In the genomic region with DNA sequence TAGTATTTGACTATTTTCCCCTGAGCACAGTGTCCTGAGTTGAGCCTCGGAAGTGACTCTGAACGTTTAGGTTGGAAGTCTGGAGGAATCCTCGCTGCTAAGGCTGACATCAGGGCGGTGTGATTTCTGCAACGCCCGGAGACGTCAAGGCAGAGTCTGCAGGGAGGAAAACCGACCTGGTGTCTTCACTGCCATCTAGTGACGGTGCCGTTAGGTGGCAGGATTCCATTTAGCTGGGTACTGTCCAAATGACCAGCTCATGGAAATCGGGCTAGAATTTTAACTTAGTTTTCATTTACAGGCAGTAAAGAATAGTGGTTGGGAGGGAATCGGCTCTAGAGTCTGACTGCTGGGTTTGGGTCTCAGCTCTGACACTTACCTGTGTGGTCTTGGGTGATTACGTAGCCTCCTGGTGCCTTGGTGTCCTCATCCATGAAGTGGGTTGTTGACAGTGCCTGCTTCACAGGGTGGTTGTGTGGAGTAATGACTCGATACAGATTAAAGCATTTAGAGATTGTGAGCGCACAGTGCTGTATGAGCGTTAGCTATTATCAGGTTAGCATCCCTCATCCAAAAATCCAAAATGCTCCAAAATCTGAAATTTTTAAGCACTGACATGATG, we compare ENCODE assay signal across 8 cellular contexts. TPM values are rescaled to one million over a fixed set of nuclear protein-coding genes. Genes with fewer than 3 reads are reported as not detected.
DNase-seq lines count a peak whose midpoint lies in the region; ATAC-seq, FAIRE-seq and TF ChIP-seq lines count a peak whose summit lies in the region.

No MANE protein-coding gene starts in this region.

- H3K27me3 ChIP-seq in Loucy (ENCODE audit: insufficient read depth, low read length, poor library complexity, severe bottlenecking) (no peaks in the 10 kb centered on the region), small intestine (ENCODE audit: control insufficient read depth in 2 of 2, insufficient read depth in 2 of 2, low read length in 2 of 2) (no peaks in the 10 kb centered on the region)

- no peak overlapping the region for H3K4me3 Mint-ChIP-seq in activated B cell treated with CpG ODN at 0.5 μM for 24 hours

- H3K27ac Mint-ChIP-seq in activated B cell treated with CpG ODN at 0.5 μM for 24 hours: no peak overlapping the region

- no peaks in the 10 kb centered on the region for H3K9me2 ChIP-seq in Loucy (replicated peaks; ENCODE audit: low read depth, low read length)

- H3K4me2 ChIP-seq in Loucy (ENCODE audit: low read depth, low read length, poor library complexity, severe bottlenecking): no peak overlapping the region

- POLR2A ChIA-PET in activated B cell treated with CpG ODN at 0.5 μM for 24 hours (lab: Charles Lee): no interaction called here

- no peaks in the 10 kb centered on the region for H3K36me3 Mint-ChIP-seq in activated B cell treated with CpG ODN at 0.5 μM for 24 hours (ENCODE audit: low read depth)

- no peaks in the 10 kb centered on the region for H3F3A ChIP-seq in Loucy (ENCODE audit: low read depth)

- H3K9ac ChIP-seq in Loucy (ENCODE audit: low read depth, low read length, poor library complexity, severe bottlenecking): no peak overlapping the region

- H3K9me3 ChIP-seq in Loucy (ENCODE audit: insufficient read depth, low read depth, low read length): no peaks in the 10 kb centered on the region; the same call in 1 of the 2 replicates
- no peaks in the 10 kb centered on the region for H3K9me3 ChIP-seq in small intestine (ENCODE audit: control insufficient read depth, low read depth)

- H3K4me1 Mint-ChIP-seq in activated B cell treated with CpG ODN at 0.5 μM for 24 hours: no peaks in the 10 kb centered on the region

- intact Hi-C loops in activated B cell treated with CpG ODN at 0.5 μM for 24 hours (cut with micrococcal nuclease): no loop called here
- intact Hi-C loops in head of caudate nucleus (cut with DNase I): no loop called here

- H3K4me3 ChIP-seq in Loucy (ENCODE audit: low read length, poor library complexity, severe bottlenecking) (no peak overlapping the region), small intestine (ENCODE audit: low read depth in 1 of 2, low read length in 2 of 2) (no peak overlapping the region)

- peak; percentile 21 for ATAC-seq in activated B cell treated with CpG ODN at 0.5 μM for 24 hours (ENCODE audit: low read depth)
- ATAC-seq in HG02798 (IDR thresholded peaks at IDR 0.05; ENCODE audit: poor library complexity, unreplicated experiment): no peak
- ATAC-seq in GM21528 (IDR thresholded peaks at IDR 0.05; ENCODE audit: low FRiP score, unreplicated experiment): no peak

- peak overlapping the region; percentile 53; the same call in 1 of the 2 replicates for H2AFZ ChIP-seq in Loucy (ENCODE audit: low read length)

- H3K79me2 ChIP-seq in Loucy (ENCODE audit: insufficient read depth, low read length): no peaks in the 10 kb centered on the region

- 23 to 29% (median 24%) methylated on average over 16 of the region's 16 CpGs for WGBS in small intestine, 3 donors

- H3K36me3 ChIP-seq in Loucy (ENCODE audit: insufficient read depth, low read length): no peaks in the 10 kb centered on the region
- H3K36me3 ChIP-seq in small intestine (ENCODE audit: control insufficient read depth in 2 of 2, insufficient read depth in 2 of 2, low read length in 2 of 2): no peaks in the 10 kb centered on the region

- H4K20me1 ChIP-seq in Loucy (ENCODE audit: insufficient read depth, low read length, poor library complexity, severe bottlenecking): no peaks in the 10 kb centered on the region

- no peak for FAIRE-seq in small intestine (lab: Jason Lieb, UNC)

- H3K9me3 Mint-ChIP-seq in activated B cell treated with CpG ODN at 0.5 μM for 24 hours: peaks cover 9% of the 10 kb centered on the region

- H3K27me3 Mint-ChIP-seq in activated B cell treated with CpG ODN at 0.5 μM for 24 hours: peaks cover 34% of the 10 kb centered on the region

- no peak overlapping the region for H3K27ac ChIP-seq in small intestine (ENCODE audit: low read depth in 1 of 2, low read length in 1 of 2)

- CTCF ChIA-PET in activated B cell treated with CpG ODN at 0.5 μM for 24 hours (lab: Charles Lee): interaction anchor here (0.9 kb wide), 1 partner anchor 831 kb away, joined by 4 read pairs; no protein-coding TSS in a partner anchor

- TF ChIP-seq CTCF in Loucy (conservative IDR thresholded peaks at IDR 0.05; ENCODE audit: low read length): peak; percentile 81
- TF ChIP-seq CTCF in activated B cell treated with CpG ODN at 0.5 μM for 24 hours (IDR thresholded peaks at IDR 0.05): no peak

- H3K4me1 ChIP-seq in Loucy (ENCODE audit: insufficient read depth, low read length, poor library complexity, severe bottlenecking): no peaks in the 10 kb centered on the region
- H3K4me1 ChIP-seq in small intestine (ENCODE audit: control insufficient read depth in 2 of 2, insufficient read depth in 1 of 2, low read depth in 1 of 2, low read length in 1 of 2): no peaks in the 10 kb centered on the region

- DNase-seq in activated T-cell treated with anti-CD3 and anti-CD28 coated beads for 24 hours (ENCODE audit: low read depth): peak; percentile 1
- DNase-seq in activated T-cell treated with anti-CD3 and anti-CD28 coated beads, Interleukin-2, amount 50 U/mL, for 1 hour: no peak
- no peak for DNase-seq in activated B cell treated with CpG ODN at 0.5 μM for 24 hours
- DNase-seq in head of caudate nucleus: peak in 33 of 42 donors; percentile 7 to 70 (median 38)
- peak; percentile 54 for DNase-seq in small intestine

RNA-seq across cellular contexts. Expression of gene FOXF2, which starts 35.0 kb away (rescaled TPM):
- not detected in 2 replicates for total RNA-seq in activated B cell treated with CpG ODN at 0.5 μM for 24 hours
- 1 to 10 TPM in 2 of 3 donors, under 1 TPM in 1; 0.45 to 8.4 (median 8.1) TPM for polyA plus RNA-seq in small intestine

Comparison
In these comparisons a context has a peak if more than half of its experiments do, and no peak if none do; other contexts are left out.
1. DNase-seq: peak in activated T-cell treated with anti-CD3 and anti-CD28 coated beads for 24 hours (single experiment), head of caudate nucleus (33 of 42) and small intestine (single experiment); none in activated T-cell treated with anti-CD3 and anti-CD28 coated beads, Interleukin-2, amount 50 U/mL, for 1 hour (single experiment) and activated B cell treated with CpG ODN at 0.5 μM for 24 hours (single experiment).